ENCODE assay signal across 8 cellular contexts in genomic region chr16:9225527-9226316, GRCh38.
DNase-seq lines count a peak whose midpoint lies in the region; ATAC-seq, FAIRE-seq and TF ChIP-seq lines count a peak whose summit lies in the region.
"Had no signal": no experiment of that assay in that cellular context is flagged by ENCODE, and none has a peak within 500 bp of the region (broad histone marks: within the 10 kb centered on the region; RNA-seq: fewer than 3 reads in every experiment).

No MANE protein-coding gene starts in this region.

- H3K4me3 ChIP-seq in GM12878 (no peak overlapping the region), osteoblast (ENCODE audit: insufficient read depth, low read length) (no peak overlapping the region)

- DNase-seq in G401 (ENCODE audit: low spot score) (peak; percentile 6), GM12878 (ENCODE audit: low read depth, low spot score) (no peak), osteoblast (ENCODE audit: insufficient read length, low spot score, missing footprints) (no peak), GM13976 (ENCODE audit: low spot score) (no peak)

- FAIRE-seq in GM12878 (lab: Jason Lieb, UNC) = no peak
- FAIRE-seq: astrocyte had no signal

- H2AFZ ChIP-seq in GM12878 (ENCODE audit: control insufficient read depth, low read depth, low read length) (no peak overlapping the region), osteoblast (ENCODE audit: low read length) (no peak overlapping the region)

- SMC1A ChIA-PET in GM12878 (lab: Charles Lee; ENCODE audit: uncharacterized antibody, unreplicated experiment) = interaction anchor here (1.3 kb wide), 1 partner anchor 46 kb away, joined by 3 read pairs; no protein-coding TSS in a partner anchor

- in situ Hi-C loops in G401 (cut with HindIII; ENCODE audit: low sequenced_read_pairs) = no loop called here
- in situ Hi-C loops in GM12878 (cut with MboI) = no loop called here
- in situ Hi-C loops in GM13976 (cut with MboI; ENCODE audit: low sequenced_read_pairs, unreplicated experiment) = no loop called here

- H3K9me3 ChIP-seq in GM12878 (replicated peaks; ENCODE audit: control insufficient read depth, insufficient read depth, low read length) (no peaks in the 10 kb centered on the region), osteoblast (ENCODE audit: low read depth, low read length) (no peaks in the 10 kb centered on the region)

- no peaks in the 10 kb centered on the region for H4K20me1 ChIP-seq in GM12878 (ENCODE audit: control insufficient read depth, insufficient read depth)
- no peaks in the 10 kb centered on the region for H4K20me1 ChIP-seq in osteoblast (ENCODE audit: insufficient read depth, low read length)

- TF ChIP-seq CTCF in GM12878 (IDR thresholded peaks at IDR 0.05 in 2 of 3, conservative IDR thresholded peaks at IDR 0.05 in 1 of 3; ENCODE audit: control insufficient read depth in 2 of 3, extremely low read depth in 1 of 3, insufficient read depth in 1 of 3, low read depth in 3 of 3, low read length in 3 of 3) (peak; percentile 41 to 54 (median 49); a peak in 3 of 6 replicates), osteoblast (IDR thresholded peaks at IDR 0.05; ENCODE audit: extremely low read depth, low read depth, low read length) (peak; percentile 37), GM13976 (IDR thresholded peaks at IDR 0.05; ENCODE audit: borderline replicate concordance, control extremely low read depth, extremely low read depth, insufficient read depth, missing control alignments) (no peak)

- RAD21 ChIA-PET in GM12878 (lab: Charles Lee; ENCODE audit: unreplicated experiment) = interaction anchor here (2.3 kb wide), 1 partner anchor 86 kb away, joined by 6 read pairs; no protein-coding TSS in a partner anchor

- intact Hi-C loops in GM12878 (cut with micrococcal nuclease; ENCODE audit: unreplicated experiment) = no loop called here

- peak; percentile 30; the same call in 1 of the 2 replicates for TF ChIP-seq RAD21 in Ishikawa (IDR thresholded peaks at IDR 0.05; ENCODE audit: low read depth)
- 0 out of 2 replicates have a peak, but pooled peaks have one; percentile 16 for TF ChIP-seq RAD21 in GM12878 (IDR thresholded peaks at IDR 0.05; ENCODE audit: insufficient read depth, low read depth, low read length)

- CTCF ChIA-PET in GM12878 (lab: Yijun Ruan, JAX) = interaction anchor here (1.8 to 2.4 kb wide), 2 partner anchors 30 to 86 kb away, joined by 4 to 17 read pairs; no protein-coding TSS in a partner anchor

- no peak for TF ChIP-seq POLR2A in GM12878 (IDR thresholded peaks at IDR 0.05; ENCODE audit: low read depth, low read length)

- ATAC-seq in GM12878 = peak; percentile 62
- ATAC-seq in GM19452 (IDR thresholded peaks at IDR 0.05; ENCODE audit: unreplicated experiment) = no peak
- ATAC-seq in GM19467 (IDR thresholded peaks at IDR 0.05; ENCODE audit: unreplicated experiment) = no peak

- no peaks in the 10 kb centered on the region for H3K4me1 ChIP-seq in GM12878 (ENCODE audit: control insufficient read depth, insufficient read depth, low read length)
- no peaks in the 10 kb centered on the region for H3K4me1 ChIP-seq in osteoblast (ENCODE audit: insufficient read depth, low read length)

- 21% methylated on average over 4 of the region's 5 CpGs for WGBS in GM12878 (ENCODE audit: insufficient coverage, insufficient replicate concordance, low lambda C conversion rate, missing lambda C conversion rate)

- H3K36me3 ChIP-seq in GM12878 (ENCODE audit: control insufficient read depth in 2 of 2, insufficient read depth in 2 of 2, low read length in 1 of 2) (no peaks in the 10 kb centered on the region), osteoblast (ENCODE audit: insufficient read depth, low read length) (no peaks in the 10 kb centered on the region)

- POLR2A ChIA-PET in GM12878 (lab: Charles Lee) = no interaction called here

- H3K27ac ChIP-seq in GM12878 (ENCODE audit: control insufficient read depth, insufficient read depth) (no peak overlapping the region), osteoblast (ENCODE audit: low read depth, low read length) (no peak overlapping the region)

- H3K27me3 ChIP-seq in GM12878 (replicated peaks in 1 of 2; ENCODE audit: control insufficient read depth in 2 of 2, insufficient read depth in 2 of 2, low read length in 1 of 2) (no peaks in the 10 kb centered on the region; a peak in 1 of 4 replicates), osteoblast (ENCODE audit: insufficient read depth, low read length) (no peaks in the 10 kb centered on the region)

- H3K4me2 ChIP-seq in GM12878 (ENCODE audit: control insufficient read depth, insufficient read depth) = no peak overlapping the region
- H3K4me2 ChIP-seq in osteoblast (ENCODE audit: insufficient read depth, low read length) = no peak overlapping the region

- no TSS peak for BruUV-seq in GM12878 (replicated peaks; lab: Mats Ljungman, UMichigan)

- H3K9ac ChIP-seq in GM12878 (ENCODE audit: control insufficient read depth, insufficient read depth, low read length) = no peak overlapping the region

- H3K79me2 ChIP-seq in GM12878 (ENCODE audit: control insufficient read depth, insufficient read depth, low read length) (no peaks in the 10 kb centered on the region), osteoblast (ENCODE audit: insufficient read depth, low read length) (no peaks in the 10 kb centered on the region)

- no peak for TF ChIP-seq EP300 in Ishikawa (IDR thresholded peaks at IDR 0.05; ENCODE audit: borderline replicate concordance)
- TF ChIP-seq EP300 in GM12878 (IDR thresholded peaks at IDR 0.05; ENCODE audit: borderline replicate concordance in 1 of 2, control insufficient read depth in 1 of 2, low read depth in 2 of 2, low read length in 2 of 2) = no peak

TF ChIP-seq in Ishikawa, 13 proteins besides CTCF, POLR2A, EP300 and RAD21 (continues in another document):
- TF ChIP-seq EGR1 (IDR thresholded peaks at IDR 0.05) = no peak
- no peak for TF ChIP-seq REST (IDR thresholded peaks at IDR 0.05; ENCODE audit: low read depth)
- no peak for TF ChIP-seq ZBTB7A (IDR thresholded peaks at IDR 0.05; ENCODE audit: low read depth)
- no peak for TF ChIP-seq CEBPB (IDR thresholded peaks at IDR 0.05)
- no peak for TF ChIP-seq YY1 (IDR thresholded peaks at IDR 0.05; ENCODE audit: low read depth)
- TF ChIP-seq TCF12 (IDR thresholded peaks at IDR 0.05; ENCODE audit: low read depth) = no peak
- no peak for TF ChIP-seq CREB1 (IDR thresholded peaks at IDR 0.05; ENCODE audit: low read depth)
- TF ChIP-seq TAF1 (IDR thresholded peaks at IDR 0.05; ENCODE audit: low read depth) = no peak

TF ChIP-seq in GM12878, 131 proteins besides CTCF, POLR2A, EP300 and RAD21:
- TF ChIP-seq FOS (IDR thresholded peaks at IDR 0.05; ENCODE audit: borderline replicate concordance, extremely low read depth, insufficient read length) = no peak
- no peak for TF ChIP-seq JUND (IDR thresholded peaks at IDR 0.05; ENCODE audit: low read depth, low read length)
- TF ChIP-seq EGR1 (IDR thresholded peaks at IDR 0.05; ENCODE audit: borderline replicate concordance in 1 of 2, low read depth in 2 of 2, low read length in 2 of 2) = no peak
